21 cellular contexts compared by ENCODE assay signal in the genomic region with DNA sequence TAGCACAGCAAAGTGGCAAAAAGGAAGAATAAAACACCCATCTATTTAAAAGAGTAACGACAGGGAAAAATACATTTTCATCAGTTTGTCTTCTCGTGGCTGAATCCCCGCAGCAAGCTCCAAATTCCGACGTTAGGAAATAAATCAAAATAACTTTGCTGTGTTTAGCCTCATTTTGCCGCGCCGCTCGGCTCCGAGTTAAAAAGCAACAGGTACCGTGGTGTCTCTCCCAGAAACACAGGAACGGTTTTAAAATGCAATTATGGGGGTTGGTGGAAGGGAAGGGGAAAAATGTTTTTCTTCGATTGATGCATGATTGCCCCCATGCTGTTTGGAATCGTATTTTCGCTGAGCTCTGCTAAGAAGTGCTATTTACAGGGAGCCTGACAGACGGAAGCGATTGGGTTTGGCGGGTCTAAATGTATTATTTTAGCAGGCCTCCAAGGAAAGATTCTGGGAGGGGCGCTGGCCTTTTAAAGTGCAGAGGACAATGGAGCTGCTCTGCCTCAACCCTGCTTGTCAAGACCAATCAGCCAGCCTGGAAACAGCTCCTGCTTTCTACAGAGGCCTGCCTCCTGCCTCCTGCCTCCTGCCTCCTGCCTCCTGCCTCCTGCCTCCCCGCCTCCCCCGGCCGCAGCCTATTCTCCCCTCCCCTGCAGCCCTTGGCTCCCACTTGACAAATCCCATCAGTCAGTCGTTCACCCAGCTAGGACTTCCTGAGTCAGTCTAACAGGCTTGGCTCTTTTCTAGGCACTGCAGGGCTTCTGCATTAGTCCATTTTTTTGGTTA.
"Had no signal": no experiment of that assay in that cellular context is flagged by ENCODE, and none has a peak within 500 bp of the region (broad histone marks: within the 10 kb centered on the region; RNA-seq: fewer than 3 reads in every experiment).

No MANE protein-coding gene starts in this region.

- ATAC-seq: body of pancreas; left colon; right cardiac atrium; stimulated activated naive CD8-positive, alpha-beta T cell treated with anti-CD3 and anti-CD28 coated beads, Interleukin-15, Interleukin-2, amounts not matched to agents 100 U/mL and 50 U/mL, for 24 hours; WTC11 had no signal

- H3K27ac ChIP-seq: body of pancreas, coronary artery, prostate gland, tibial artery had no signal

- H3K36me3 Mint-ChIP-seq: WTC11 had no signal

- DNase-seq: activated CD4-positive, alpha-beta memory T cell treated with anti-CD3 and anti-CD28 coated beads, Interleukin-2, amount 10 ng/mL, durations not matched to agents 7 days and 5 days; activated CD4-positive, alpha-beta T cell treated with anti-CD3 and anti-CD28 coated beads for 4 hours; activated naive CD4-positive, alpha-beta T cell treated with anti-CD3 and anti-CD28 coated beads for 36 hours; activated T-cell treated with anti-CD3 and anti-CD28 coated beads, Interleukin-2, amount 50 U/mL, for 1 hour; body of pancreas; caudate nucleus; erythroblast; foreskin melanocyte; glutamatergic neuron; hippocampal formation; nephron progenitor cell; right cardiac atrium; stimulated activated naive CD8-positive, alpha-beta T cell treated with anti-CD3 and anti-CD28 coated beads, Interleukin-15, Interleukin-2, amounts not matched to agents 100 U/mL and 50 U/mL, for 24 hours; substantia nigra had no signal

- H3K27me3 ChIP-seq: body of pancreas, tibial artery had no signal

- H3K9me3 ChIP-seq: body of pancreas, prostate gland, tibial artery had no signal

- H3K9me3 Mint-ChIP-seq: activated CD4-positive, alpha-beta memory T cell treated with anti-CD3 and anti-CD28 coated beads, Interleukin-2, amount 10 ng/mL, durations not matched to agents 7 days and 5 days; activated naive CD4-positive, alpha-beta T cell treated with anti-CD3 and anti-CD28 coated beads for 36 hours; activated T-helper 2 cell treated with anti-CD3 and anti-CD28 coated beads, Interferon-gamma antibody, Interleukin-2, Interleukin-4, amounts not matched to agents 10 μg/mL and 5 μg/mL and 100 μg/mL, durations not matched to agents 14 hours and 24 hours and 36 hours; WTC11 had no signal

- H3K27ac Mint-ChIP-seq: activated CD4-positive, alpha-beta memory T cell treated with anti-CD3 and anti-CD28 coated beads, Interleukin-2, amount 10 ng/mL, durations not matched to agents 7 days and 5 days; activated naive CD4-positive, alpha-beta T cell treated with anti-CD3 and anti-CD28 coated beads for 36 hours; activated T-helper 2 cell treated with anti-CD3 and anti-CD28 coated beads, Interferon-gamma antibody, Interleukin-2, Interleukin-4, amounts not matched to agents 10 μg/mL and 5 μg/mL and 100 μg/mL, durations not matched to agents 14 hours and 24 hours and 36 hours; nephron progenitor cell; WTC11 had no signal

- H3K36me3 ChIP-seq: prostate gland, tibial artery had no signal

- H3K4me3 Mint-ChIP-seq: activated CD4-positive, alpha-beta memory T cell treated with anti-CD3 and anti-CD28 coated beads, Interleukin-2, amount 10 ng/mL, durations not matched to agents 7 days and 5 days; activated naive CD4-positive, alpha-beta T cell treated with anti-CD3 and anti-CD28 coated beads for 36 hours; nephron progenitor cell; WTC11 had no signal

- H3K4me3 ChIP-seq: body of pancreas, coronary artery, lung, prostate gland, tibial artery had no signal

- H3K4me1 ChIP-seq: prostate gland had no signal
